25 cellular contexts compared by ENCODE assay signal in genomic region chr10:35572583-35572982, GRCh38. TPM values are rescaled to one million over a fixed set of nuclear protein-coding genes. Genes with fewer than 3 reads are reported as not detected.
"Had no signal": no experiment of that assay in that cellular context is flagged by ENCODE, and none has a peak within 500 bp of the region (broad histone marks: within the 10 kb centered on the region; RNA-seq: fewer than 3 reads in every experiment).

No MANE protein-coding gene starts in this region.

- DNase-seq: cerebellar nuclear complex; colonic mucosa; dermis blood vessel endothelial cell; endodermal cell; erythroblast; immature natural killer cell; kidney; left cardiac atrium; left ventricle myocardium inferior; natural killer cell; ovary; stimulated activated CD4-positive, alpha-beta T cell treated with anti-CD3 and anti-CD28 coated beads, Interleukin-2, amount 100 ng/mL, for 48 hours; stimulated activated naive CD4-positive, alpha-beta T cell treated with Interleukin-2 at 50 U/mL for 16 hours; thyroid gland had no signal

- ATAC-seq: gastroesophageal sphincter, left cardiac atrium, natural killer cell had no signal

- H3K27ac ChIP-seq: colonic mucosa, gastroesophageal sphincter, left ventricle myocardium inferior, ovary, right atrium auricular region, suprapubic skin, thyroid gland had no signal

- H3K9me3 ChIP-seq: colonic mucosa, gastroesophageal sphincter, left ventricle myocardium inferior, ovary, right atrium auricular region, suprapubic skin, thyroid gland had no signal

- FAIRE-seq: endothelial cell of umbilical vein, kidney, urothelium cell line had no signal

- H3K4me3 ChIP-seq: colonic mucosa, gastroesophageal sphincter, left ventricle myocardium inferior, ovary, right atrium auricular region, smooth muscle cell, suprapubic skin, thyroid gland had no signal

- H3K4me1 ChIP-seq: colonic mucosa, gastroesophageal sphincter, right atrium auricular region, suprapubic skin had no signal

- H3K27me3 ChIP-seq: colonic mucosa, gastroesophageal sphincter, ovary, right atrium auricular region, suprapubic skin, thyroid gland had no signal

- H3K4me2 ChIP-seq: smooth muscle cell had no signal

- H3K36me3 ChIP-seq: ovary had no signal

RNA-seq across cellular contexts. Expression of gene GJD4, which starts 32.6 kb away (rescaled TPM):
- total RNA-seq: colonic mucosa, dermis blood vessel endothelial cell, endothelial cell of umbilical vein, fibroblast of villous mesenchyme, gastroesophageal sphincter, kidney, left cardiac atrium, left ventricle myocardium inferior, mesothelial cell of epicardium, mucosa of gallbladder, natural killer cell, neural crest cell, ovary, posterior vena cava, right atrium auricular region, smooth muscle cell, thyroid gland had no signal
- polyA plus RNA-seq: endothelial cell of umbilical vein, immature natural killer cell, ovary, smooth muscle cell had no signal
